In the genomic region with DNA sequence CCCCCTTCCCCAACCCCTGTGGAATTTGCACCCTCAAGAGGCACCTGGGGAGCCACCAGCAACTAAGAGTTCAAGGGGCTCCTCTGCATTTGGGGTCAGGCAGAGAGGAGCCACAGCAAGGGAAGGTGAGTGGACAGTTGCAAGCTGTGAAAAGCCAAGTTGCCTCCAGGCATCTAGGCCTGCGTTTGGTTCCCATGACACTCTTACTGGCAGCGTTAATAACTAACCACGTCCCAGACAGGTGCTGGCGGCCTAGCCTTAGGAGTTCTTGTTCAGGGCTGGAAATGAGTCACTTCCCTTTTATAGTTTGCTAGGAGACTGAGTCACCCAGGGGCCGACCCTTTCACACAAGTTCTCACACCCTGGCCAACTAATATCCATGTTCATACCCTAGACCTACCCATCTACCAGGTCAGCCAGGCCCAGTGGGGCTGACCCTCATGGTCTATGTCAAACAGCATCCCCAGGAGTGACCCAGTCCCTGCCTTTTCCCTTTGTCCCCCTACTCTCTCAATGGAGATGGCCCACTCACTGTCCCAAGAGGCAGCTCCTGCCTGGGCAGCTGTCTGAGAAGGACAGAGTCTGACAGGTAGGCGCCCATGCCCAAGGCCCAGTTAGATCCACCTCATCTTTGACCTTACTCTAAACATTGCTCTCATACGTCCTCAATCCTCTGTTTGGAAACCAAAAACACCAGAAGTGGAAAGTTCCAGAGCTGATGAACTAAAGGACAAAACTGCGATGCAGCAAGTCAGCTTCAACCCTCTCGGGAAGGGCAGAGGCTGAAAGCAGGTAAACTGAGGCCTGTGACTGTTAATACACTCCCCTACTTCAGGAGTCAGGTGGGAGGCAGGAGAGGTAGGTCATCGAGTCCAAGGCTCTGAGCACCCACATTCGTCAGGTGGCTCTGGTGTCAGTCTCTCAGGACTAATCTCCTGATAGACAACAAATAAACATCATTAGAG, we compare ENCODE assay signal across 8 cellular contexts.
DNase-seq lines count a peak whose midpoint lies in the region; ATAC-seq and TF ChIP-seq lines count a peak whose summit lies in the region.

No MANE protein-coding gene starts in this region.

- H2AK5ac ChIP-seq in trophoblast cell (ENCODE audit: low read length) = peak overlapping the region; percentile 6

- H2BK5ac ChIP-seq in trophoblast cell (ENCODE audit: low read depth, low read length, poor library complexity) = peak overlapping the region; percentile 76

- H2BK12ac ChIP-seq in trophoblast cell (ENCODE audit: low read length) = peak overlapping the region; percentile 88

- H4K8ac ChIP-seq in trophoblast cell (ENCODE audit: low read depth, low read length) = peak overlapping the region; percentile 3

- H2AFZ ChIP-seq in DND-41 (ENCODE audit: low read depth, low read length) = no peak overlapping the region
- no peak overlapping the region for H2AFZ ChIP-seq in trophoblast cell (ENCODE audit: insufficient read depth, low read length, poor library complexity)

- peak overlapping the region; percentile 28 for H2BK120ac ChIP-seq in trophoblast cell (ENCODE audit: insufficient read depth, low read length, poor library complexity)

- peak overlapping the region; percentile 1 for H3K4ac ChIP-seq in trophoblast cell (ENCODE audit: low read depth, low read length)

- DNase-seq in DND-41 (peak; percentile 32), GM19240 (ENCODE audit: insufficient read length, low spot score) (peak; percentile 71), Panc1 (ENCODE audit: low read depth, low spot score) (peak; percentile 82), colonic mucosa (peak; percentile 82), trophoblast cell (peak; percentile 99), retina (no peak), Ammon's horn (ENCODE audit: low spot score) (no peak)

- no TSS peak for BruUV-seq in Panc1 (replicated peaks; lab: Mats Ljungman, UMichigan)

- ATAC-seq in DND-41 (ENCODE audit: insufficient read depth, low read depth) = peak; percentile 77
- ATAC-seq in HG03196 (IDR thresholded peaks at IDR 0.05; ENCODE audit: unreplicated experiment) = peak; percentile 44
- peak; percentile 88 for ATAC-seq in Panc1

- no peaks in the 10 kb centered on the region for H3K27me3 ChIP-seq in DND-41 (ENCODE audit: insufficient read depth, low read length, poor library complexity)
- H3K27me3 ChIP-seq in Panc1 (ENCODE audit: control insufficient read depth, insufficient read depth, low read length) = no peaks in the 10 kb centered on the region
- H3K27me3 ChIP-seq in colonic mucosa = no peaks in the 10 kb centered on the region
- H3K27me3 ChIP-seq in trophoblast cell (ENCODE audit: insufficient read depth, low read length) = no peaks in the 10 kb centered on the region

- H4K20me1 ChIP-seq in DND-41 (ENCODE audit: insufficient read depth, low read length) = no peaks in the 10 kb centered on the region

- H3K23ac ChIP-seq in trophoblast cell (ENCODE audit: low read length) = no peak overlapping the region

- peaks cover 19% of the 10 kb centered on the region for H3K79me1 ChIP-seq in trophoblast cell (ENCODE audit: low read length)

- intact Hi-C loops in Panc1 (cut with micrococcal nuclease; ENCODE audit: unreplicated experiment) = loop anchor here (5.0 kb wide), 1 partner anchor 299 kb away; a partner anchor contains a TSS
- intact Hi-C loops in colonic mucosa (cut with DNase I) = no loop called here

- H3K14ac ChIP-seq in trophoblast cell (ENCODE audit: low read length) = peak overlapping the region; percentile 78

- H3K4me2 ChIP-seq in DND-41 (ENCODE audit: insufficient read depth, low read length) (no peak overlapping the region), trophoblast cell (ENCODE audit: low read length) (peak overlapping the region; percentile 7)

- H3K9ac ChIP-seq in DND-41 (ENCODE audit: low read depth, low read length) (no peak overlapping the region), colonic mucosa (ENCODE audit: low read depth in 2 of 2, low read length in 2 of 2) (peak overlapping the region in 1 of 2 donors; percentile 49), trophoblast cell (ENCODE audit: low read length) (no peak overlapping the region)

- TF ChIP-seq CTCF in DND-41 (IDR thresholded peaks at IDR 0.05; ENCODE audit: borderline replicate concordance, extremely low read depth, low read length, poor library complexity, severe bottlenecking) (no peak), Panc1 (IDR thresholded peaks at IDR 0.05) (no peak), colonic mucosa (IDR thresholded peaks at IDR 0.05) (no peak)

- no CpG with 5 or more reads among the region's 11 CpGs for WGBS in trophoblast cell (ENCODE audit: extremely low coverage, insufficient coverage, insufficient read length)

- peak overlapping the region; percentile 49 for H4K91ac ChIP-seq in trophoblast cell (ENCODE audit: low read depth, low read length)

- POLR2A ChIA-PET in Panc1 (lab: Charles Lee) = interaction anchor here (0.5 kb wide), 1 partner anchor 10 kb away, joined by 3 read pairs; no protein-coding TSS in a partner anchor

- in situ Hi-C loops in Panc1 (cut with HindIII; ENCODE audit: low pct_unique_long_range_greater_than_20kb, low sequenced_read_pairs) = loop anchor here (25.0 kb wide), 1 partner anchor 284 kb away; no protein-coding TSS in a partner anchor

- H3K4me3 ChIP-seq in DND-41 (ENCODE audit: low read depth in 1 of 2, low read length in 2 of 2) = no peak overlapping the region
- H3K4me3 ChIP-seq in Panc1 (ENCODE audit: low read depth in 2 of 2, low read length in 2 of 2) = peak overlapping the region in 1 of 2 experiments; percentile 13; a peak in 2 of 4 replicates
- H3K4me3 ChIP-seq in colonic mucosa = no peak overlapping the region
- H3K4me3 ChIP-seq in trophoblast cell (ENCODE audit: low read depth, low read length) = no peak overlapping the region

- CTCF ChIA-PET in Panc1 (lab: Charles Lee) = interaction anchor here (0.5 kb wide), 1 partner anchor 92 kb away, joined by 4 read pairs; no protein-coding TSS in a partner anchor

- H3K36me3 ChIP-seq in DND-41 (ENCODE audit: insufficient read depth, low read length) (no peaks in the 10 kb centered on the region), Panc1 (ENCODE audit: control insufficient read depth, insufficient read depth, low read length) (peaks cover 9% of the 10 kb centered on the region), colonic mucosa (no peaks in the 10 kb centered on the region), trophoblast cell (ENCODE audit: control insufficient read depth in 1 of 2, insufficient read depth in 2 of 2, low read length in 2 of 2) (no peaks in the 10 kb centered on the region)

- H3K9me3 ChIP-seq in DND-41 (ENCODE audit: insufficient read depth, low read length, severe bottlenecking) (peaks cover 8% of the 10 kb centered on the region), Panc1 (ENCODE audit: control insufficient read depth, insufficient read depth, low read depth, low read length) (peaks cover 21% of the 10 kb centered on the region; the same call in 1 of the 2 replicates), colonic mucosa (no peaks in the 10 kb centered on the region), trophoblast cell (ENCODE audit: insufficient read depth, low read depth, low read length) (peaks cover 1% of the 10 kb centered on the region)

- H3K4me1 ChIP-seq in DND-41 (ENCODE audit: insufficient read depth, low read length) (peaks cover 3% of the 10 kb centered on the region; the same call in 1 of the 2 replicates), Panc1 (ENCODE audit: control insufficient read depth, insufficient read depth, low read length) (peaks cover 69% of the 10 kb centered on the region), colonic mucosa (peaks cover 15% of the 10 kb centered on the region), trophoblast cell (ENCODE audit: control insufficient read depth in 1 of 2, insufficient read depth in 2 of 2, low read length in 2 of 2) (peaks cover 28 to 31% of the 10 kb centered on the region in 2 experiments)

- H3K18ac ChIP-seq in trophoblast cell (ENCODE audit: low read length) = peak overlapping the region; percentile 48

- H4K12ac ChIP-seq in trophoblast cell (ENCODE audit: low read depth, low read length) = no peak overlapping the region

- H3K79me2 ChIP-seq in DND-41 (ENCODE audit: insufficient read depth, low read length) = no peaks in the 10 kb centered on the region
- H3K79me2 ChIP-seq in trophoblast cell (ENCODE audit: control insufficient read depth, insufficient read depth, low read length, poor library complexity) = no peaks in the 10 kb centered on the region

- H3K27ac ChIP-seq in DND-41 (ENCODE audit: low read length) = no peak overlapping the region
- H3K27ac ChIP-seq in Panc1 (ENCODE audit: low read length) = peak overlapping the region; percentile 92
- H3K27ac ChIP-seq in colonic mucosa = peak overlapping the region; percentile 79
- H3K27ac ChIP-seq in trophoblast cell (ENCODE audit: low read depth, low read length) = peak overlapping the region; percentile 14

Comparison
In these comparisons a context has a peak if more than half of its experiments do, and no peak if none do; other contexts are left out.
1. DNase-seq: peak in DND-41 (single experiment), GM19240 (single experiment), Panc1 (single experiment), colonic mucosa (single experiment) and trophoblast cell (2 of 2); none in retina (single experiment) and Ammon's horn (single experiment).
2. Peak in every context shown above with its lines, with median percentiles within 50 percentile points of each other: ATAC-seq.